16 cellular contexts compared by ENCODE assay signal in the genomic region with DNA sequence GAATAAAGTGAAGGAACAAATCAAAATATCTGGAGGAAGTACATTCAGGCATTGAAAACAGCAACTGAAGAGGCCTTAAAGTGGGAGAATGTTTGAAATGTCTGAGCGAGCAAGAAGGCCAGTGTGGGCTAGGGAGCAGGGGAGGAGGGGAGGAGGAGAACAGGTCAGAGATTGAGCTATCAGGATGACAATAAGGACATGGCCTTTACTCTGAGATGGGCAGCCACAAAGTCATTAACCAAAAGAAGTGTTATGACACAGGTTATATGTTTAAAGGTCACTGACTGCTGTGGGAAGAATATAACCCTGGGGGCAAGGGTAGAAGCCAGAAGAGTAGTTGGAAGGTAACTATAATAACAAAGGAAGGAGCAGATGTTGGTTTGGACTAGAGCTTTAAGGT.
"Had no signal": no experiment of that assay in that cellular context is flagged by ENCODE, and none has a peak within 500 bp of the region (broad histone marks: within the 10 kb centered on the region; RNA-seq: fewer than 3 reads in every experiment).

No MANE protein-coding gene starts in this region.

- H3K27me3 Mint-ChIP-seq: naive thymus-derived CD8-positive, alpha-beta T cell had no signal

- H3K27ac ChIP-seq: coronary artery, heart left ventricle, right atrium auricular region, sigmoid colon, skin epidermis, suprapubic skin, transverse colon had no signal

- H3K4me1 ChIP-seq: right atrium auricular region, sigmoid colon, suprapubic skin, transverse colon had no signal

- H3K9me3 Mint-ChIP-seq: naive thymus-derived CD8-positive, alpha-beta T cell had no signal

- H3K9me3 ChIP-seq: right atrium auricular region, sigmoid colon, suprapubic skin, transverse colon had no signal

- H3K36me3 Mint-ChIP-seq: naive thymus-derived CD8-positive, alpha-beta T cell had no signal

- H3K27me3 ChIP-seq: heart left ventricle, right atrium auricular region, sigmoid colon, suprapubic skin, transverse colon had no signal

- ATAC-seq: heart left ventricle; naive thymus-derived CD8-positive, alpha-beta T cell had no signal

- H3K4me3 ChIP-seq: coronary artery, heart left ventricle, right atrium auricular region, sigmoid colon, skin epidermis, suprapubic skin, transverse colon had no signal

- H3K36me3 ChIP-seq: heart left ventricle, right atrium auricular region, sigmoid colon, suprapubic skin, transverse colon had no signal

- H3K4me3 Mint-ChIP-seq: naive thymus-derived CD8-positive, alpha-beta T cell; neural crest cell had no signal

- DNase-seq: effector CD8-positive, alpha-beta T cell; foreskin melanocyte; heart left ventricle; hippocampal formation; mammary epithelial cell; naive thymus-derived CD8-positive, alpha-beta T cell; posterior cingulate gyrus; sigmoid colon; stimulated activated CD4-positive, alpha-beta T cell treated with anti-CD3 and anti-CD28 coated beads, Interleukin-12 subunit alpha, Interleukin-12 subunit beta, amount 100 ng/mL, for 4 hours; stimulated activated naive CD4-positive, alpha-beta T cell; transverse colon had no signal
